ENCODE assay signal across 8 cellular contexts in the genomic region with DNA sequence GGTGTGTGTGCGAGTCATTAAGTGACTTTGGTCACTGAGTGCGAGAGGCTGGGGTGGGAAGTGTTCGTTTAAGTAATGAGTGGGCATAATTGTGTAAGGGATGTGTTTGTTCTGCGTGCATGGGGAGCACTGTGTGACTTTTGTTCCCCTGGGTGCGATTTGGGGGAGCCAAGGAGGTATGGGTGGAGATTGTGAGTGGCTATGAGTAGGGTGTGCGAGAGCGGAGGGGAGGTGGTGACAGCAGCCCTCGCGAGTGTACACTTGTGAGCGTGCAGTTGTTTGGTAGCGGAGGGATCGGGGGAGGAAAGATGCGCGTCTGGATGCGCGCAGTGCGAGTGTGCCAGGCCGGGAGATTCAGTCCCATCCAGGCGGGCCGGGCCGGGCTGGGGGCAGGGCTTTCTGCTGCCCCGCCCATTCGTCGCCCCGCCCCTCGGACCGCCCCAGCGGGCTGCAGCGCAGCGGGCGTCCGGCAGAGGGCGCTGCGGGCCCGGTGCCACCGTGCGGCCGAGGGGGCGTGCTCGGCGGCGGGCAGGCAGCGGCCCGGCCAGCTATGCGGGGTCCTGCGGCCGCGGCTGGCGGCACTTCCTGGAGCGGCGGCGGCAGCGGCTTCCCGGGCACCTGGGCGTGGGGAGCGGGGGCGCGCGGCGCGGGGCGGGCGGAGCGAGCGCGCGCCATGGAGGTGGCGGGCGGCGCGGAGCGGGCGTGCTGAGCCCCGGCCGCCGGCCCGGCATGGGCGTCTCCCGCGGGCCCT. TPM values are rescaled to one million over a fixed set of nuclear protein-coding genes. Genes with fewer than 3 reads are reported as not detected.
DNase-seq lines count a peak whose midpoint lies in the region; ATAC-seq, FAIRE-seq and TF ChIP-seq lines count a peak whose summit lies in the region.

A gene with protein sequence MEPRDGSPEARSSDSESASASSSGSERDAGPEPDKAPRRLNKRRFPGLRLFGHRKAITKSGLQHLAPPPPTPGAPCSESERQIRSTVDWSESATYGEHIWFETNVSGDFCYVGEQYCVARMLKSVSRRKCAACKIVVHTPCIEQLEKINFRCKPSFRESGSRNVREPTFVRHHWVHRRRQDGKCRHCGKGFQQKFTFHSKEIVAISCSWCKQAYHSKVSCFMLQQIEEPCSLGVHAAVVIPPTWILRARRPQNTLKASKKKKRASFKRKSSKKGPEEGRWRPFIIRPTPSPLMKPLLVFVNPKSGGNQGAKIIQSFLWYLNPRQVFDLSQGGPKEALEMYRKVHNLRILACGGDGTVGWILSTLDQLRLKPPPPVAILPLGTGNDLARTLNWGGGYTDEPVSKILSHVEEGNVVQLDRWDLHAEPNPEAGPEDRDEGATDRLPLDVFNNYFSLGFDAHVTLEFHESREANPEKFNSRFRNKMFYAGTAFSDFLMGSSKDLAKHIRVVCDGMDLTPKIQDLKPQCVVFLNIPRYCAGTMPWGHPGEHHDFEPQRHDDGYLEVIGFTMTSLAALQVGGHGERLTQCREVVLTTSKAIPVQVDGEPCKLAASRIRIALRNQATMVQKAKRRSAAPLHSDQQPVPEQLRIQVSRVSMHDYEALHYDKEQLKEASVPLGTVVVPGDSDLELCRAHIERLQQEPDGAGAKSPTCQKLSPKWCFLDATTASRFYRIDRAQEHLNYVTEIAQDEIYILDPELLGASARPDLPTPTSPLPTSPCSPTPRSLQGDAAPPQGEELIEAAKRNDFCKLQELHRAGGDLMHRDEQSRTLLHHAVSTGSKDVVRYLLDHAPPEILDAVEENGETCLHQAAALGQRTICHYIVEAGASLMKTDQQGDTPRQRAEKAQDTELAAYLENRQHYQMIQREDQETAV (plus strand): TSS at position 578 of the 751 bp plus-strand sequence. CDS start 197 bp downstream, outside the sequence.

- H3K9me3 Mint-ChIP-seq in CD14-positive monocyte (peaks cover 0 to 4% (median 0%) of the 10 kb centered on the region in 7 donors), endodermal cell (no peaks in the 10 kb centered on the region)

- peaks cover 0 to 1% (median 0%) of the 10 kb centered on the region in 3 donors for H3K27me3 Mint-ChIP-seq in CD14-positive monocyte (ENCODE audit: low read depth in 3 of 3)
- H3K27me3 Mint-ChIP-seq in endodermal cell (ENCODE audit: insufficient read depth): peaks cover 23% of the 10 kb centered on the region

- peak within 1 kb of the TSS; percentile 82 for H3K4me3 ChIP-seq in endodermal cell (ENCODE audit: low read length)
- H3K4me3 ChIP-seq in mesodermal cell (ENCODE audit: extremely low read depth, insufficient read depth, low read length, poor library complexity, severe bottlenecking): peak within 1 kb of the TSS; percentile 70

- peak; percentile 64 for FAIRE-seq in GM19239 (lab: Jason Lieb, UNC)

- intact Hi-C loops in CD14-positive monocyte (cut with micrococcal nuclease): loop anchor here in 1 of 2 donors (10.0 kb wide), 1 partner anchor 222 kb away; a partner anchor contains a TSS

- H3K27ac ChIP-seq in endodermal cell (ENCODE audit: low read depth, low read length): no peak within 1 kb of the TSS
- no peak within 1 kb of the TSS for H3K27ac ChIP-seq in mesodermal cell (ENCODE audit: low read depth, low read length, severe bottlenecking)

- ATAC-seq in HG03442 (IDR thresholded peaks at IDR 0.05; ENCODE audit: unreplicated experiment): peak; percentile 65

- DNase-seq in CD14-positive monocyte (ENCODE audit: low spot score) (peak; percentile 84), GM19239 (ENCODE audit: insufficient read length, low spot score) (peak; percentile 95), NOMO-1 treated with dmso at 0.1 percent for 144 hours (lab: John Stamatoyannopoulos, UW; ENCODE audit: unreplicated experiment) (peak; percentile 90), endodermal cell (peak; percentile 95)
- DNase-seq in activated CD8-positive, alpha-beta memory T cell treated with anti-CD3 and anti-CD28 coated beads, Interleukin-2, amount 50 U/mL, for 1 hour (ENCODE audit: extremely low read depth): peak; percentile 57
- peak; percentile 69 to 85 for DNase-seq in stimulated activated CD8-positive, alpha-beta memory T cell treated with anti-CD3 and anti-CD28 coated beads, Interleukin-15, amount 100 ng/mL, for 4 hours (ENCODE audit: low read depth in 2 of 2)

- H3K4me1 Mint-ChIP-seq in CD14-positive monocyte: peaks cover 86% of the 10 kb centered on the region
- H3K4me1 Mint-ChIP-seq in endodermal cell: peaks cover 58% of the 10 kb centered on the region

- H3K36me3 Mint-ChIP-seq in CD14-positive monocyte (peaks cover 7 to 42% of the 10 kb centered on the region in 2 donors), endodermal cell (ENCODE audit: low read depth) (no peaks in the 10 kb centered on the region)

- H3K27me3 ChIP-seq in endodermal cell (ENCODE audit: control insufficient read depth, insufficient read depth, low read length, poor library complexity, severe bottlenecking): peaks cover 17% of the 10 kb centered on the region

- WGBS in endodermal cell (ENCODE audit: insufficient coverage in 1 of 2, insufficient read length in 1 of 2), 2 experiments: 12 to 51% methylated on average over 12 to 80 of the region's 80 CpGs
- 12 to 15% methylated on average over 49 to 66 of the region's 80 CpGs for WGBS in mesodermal cell (ENCODE audit: insufficient coverage in 2 of 2), 2 experiments

- H3K27ac Mint-ChIP-seq in CD14-positive monocyte: peak within 1 kb of the TSS; percentile 95 to 99 (median 96)
- peak within 1 kb of the TSS; percentile 26 for H3K27ac Mint-ChIP-seq in endodermal cell

- TF ChIP-seq CTCF in CD14-positive monocyte (IDR thresholded peaks at IDR 0.05): peak; percentile 81
- TF ChIP-seq CTCF in endodermal cell (conservative IDR thresholded peaks at IDR 0.05): peak; percentile 83

- H3K4me3 Mint-ChIP-seq in CD14-positive monocyte (peak within 1 kb of the TSS; percentile 96 to 100), endodermal cell (peak within 1 kb of the TSS; percentile 69)

- peaks cover 15% of the 10 kb centered on the region for H3K4me1 ChIP-seq in endodermal cell (ENCODE audit: control insufficient read depth, insufficient read depth, low read length)
- peaks cover 49% of the 10 kb centered on the region for H3K4me1 ChIP-seq in mesodermal cell (ENCODE audit: control insufficient read depth, insufficient read depth, low read length, poor library complexity, severe bottlenecking)

- no peaks in the 10 kb centered on the region for H3K36me3 ChIP-seq in endodermal cell (ENCODE audit: control insufficient read depth, insufficient read depth, low read length)
- peaks cover 14% of the 10 kb centered on the region for H3K36me3 ChIP-seq in mesodermal cell (ENCODE audit: control insufficient read depth, insufficient read depth, low read length)

- H3K9me3 ChIP-seq in endodermal cell (ENCODE audit: control insufficient read depth, low read length) (no peaks in the 10 kb centered on the region), mesodermal cell (ENCODE audit: control insufficient read depth, low read length) (no peaks in the 10 kb centered on the region)

- H3K9ac ChIP-seq in endodermal cell (ENCODE audit: extremely low read depth, low read length, poor library complexity, severe bottlenecking): peak within 1 kb of the TSS; percentile 34

RNA-seq across cellular contexts. Expression of the gene that starts here (rescaled TPM):
- 10 to 100 TPM; 30.4 to 33.4 TPM for polyA plus RNA-seq in CD14-positive monocyte
- total RNA-seq in endodermal cell: 10 to 100 TPM; 49.6 to 57.3 TPM
- polyA plus RNA-seq in endodermal cell (2013, experiment 1 of 2): 40.7 TPM
- 38.7 TPM for polyA plus RNA-seq in endodermal cell (2013, experiment 2 of 2)
- 58.8 TPM for polyA plus RNA-seq in mesodermal cell (2013, experiment 1 of 2)
- polyA plus RNA-seq in mesodermal cell (2013, experiment 2 of 2): 45.7 TPM
